In genomic region chr12:64612843-64613242, GRCh38 we compare ENCODE assay signal across 9 cellular contexts. TPM values are rescaled to one million over a fixed set of nuclear protein-coding genes. Genes with fewer than 3 reads are reported as not detected.
DNase-seq lines count a peak whose midpoint lies in the region; ATAC-seq and TF ChIP-seq lines count a peak whose summit lies in the region.
"Had no signal": no experiment of that assay in that cellular context is flagged by ENCODE, and none has a peak within 500 bp of the region (broad histone marks: within the 10 kb centered on the region; RNA-seq: fewer than 3 reads in every experiment).

No MANE protein-coding gene starts in this region.

- H3K4me1 Mint-ChIP-seq in Calu3 (ENCODE audit: low read depth, unreplicated experiment) = peaks cover 41% of the 10 kb centered on the region
- H3K4me1 Mint-ChIP-seq in central memory CD8-positive, alpha-beta T cell = peaks cover 54% of the 10 kb centered on the region
- peaks cover 15% of the 10 kb centered on the region for H3K4me1 Mint-ChIP-seq in progenitor cell of endocrine pancreas (ENCODE audit: low read depth)

- H3K27ac Mint-ChIP-seq in Calu3 (ENCODE audit: unreplicated experiment) (peak overlapping the region; percentile 71), progenitor cell of endocrine pancreas (no peak overlapping the region)
- peak overlapping the region; percentile 94 for H3K27ac Mint-ChIP-seq in central memory CD8-positive, alpha-beta T cell (ENCODE audit: low read depth)

- ATAC-seq in central memory CD8-positive, alpha-beta T cell (replicated peaks; ENCODE audit: extremely low read depth, poor library complexity, severe bottlenecking) = no peak
- no peak for ATAC-seq in GM18505 (IDR thresholded peaks at IDR 0.05; ENCODE audit: unreplicated experiment)

- DNase-seq in Calu3 = no peak
- DNase-seq in MM.1S = no peak
- DNase-seq in central memory CD8-positive, alpha-beta T cell (ENCODE audit: low spot score in 2 of 2) = no peak
- DNase-seq in progenitor cell of endocrine pancreas (ENCODE audit: low spot score, unreplicated experiment) = no peak
- DNase-seq in GM13977 (ENCODE audit: low spot score) = no peak
- no peak for DNase-seq in COLO668 (lab: John Stamatoyannopoulos, UW; ENCODE audit: unreplicated experiment)
- DNase-seq: brain microvascular endothelial cell had no signal

- no TSS peak for BruUV-seq in Calu3 (replicated peaks; lab: Mats Ljungman, UMichigan)

- H3K9me3 ChIP-seq in MM.1S (replicated peaks; ENCODE audit: insufficient read depth, low read length) = no peaks in the 10 kb centered on the region

- H3K4me2 ChIP-seq in MM.1S (ENCODE audit: low read depth, low read length) = peak overlapping the region; percentile 96; the same call in 1 of the 2 replicates

- peaks cover 38% of the 10 kb centered on the region for H3F3A ChIP-seq in MM.1S (ENCODE audit: insufficient read depth, low read length)

- peak overlapping the region; percentile 79 for H3K4me3 Mint-ChIP-seq in Calu3 (ENCODE audit: low read depth, unreplicated experiment)
- H3K4me3 Mint-ChIP-seq in central memory CD8-positive, alpha-beta T cell = peak overlapping the region; percentile 98
- H3K4me3 Mint-ChIP-seq in progenitor cell of endocrine pancreas (ENCODE audit: low read depth) = peak overlapping the region; percentile 40

- peaks cover 70% of the 10 kb centered on the region for H3K79me2 ChIP-seq in MM.1S (ENCODE audit: low read length)
- H3K79me2 ChIP-seq: parathyroid adenoma had no signal

- H4K20me1 ChIP-seq in MM.1S (ENCODE audit: insufficient read depth, low read length) = no peaks in the 10 kb centered on the region; the same call in 1 of the 2 replicates

- H3K36me3 Mint-ChIP-seq in Calu3 (ENCODE audit: insufficient read depth, unreplicated experiment) (peaks cover 94% of the 10 kb centered on the region), progenitor cell of endocrine pancreas (ENCODE audit: insufficient read depth) (no peaks in the 10 kb centered on the region)
- peaks cover 54% of the 10 kb centered on the region for H3K36me3 Mint-ChIP-seq in central memory CD8-positive, alpha-beta T cell (ENCODE audit: insufficient read depth)

- no peak overlapping the region for H3K9ac ChIP-seq in MM.1S (ENCODE audit: low read length)
- H3K9ac ChIP-seq: parathyroid adenoma had no signal

- no peak overlapping the region for H2AFZ ChIP-seq in MM.1S (ENCODE audit: low read length)
- H2AFZ ChIP-seq: parathyroid adenoma had no signal

- H3K27me3 Mint-ChIP-seq in Calu3 (ENCODE audit: unreplicated experiment) = no peaks in the 10 kb centered on the region
- H3K27me3 Mint-ChIP-seq in central memory CD8-positive, alpha-beta T cell = no peaks in the 10 kb centered on the region
- H3K27me3 Mint-ChIP-seq in progenitor cell of endocrine pancreas = no peaks in the 10 kb centered on the region

- no peaks in the 10 kb centered on the region for H3K9me2 ChIP-seq in MM.1S (replicated peaks; ENCODE audit: insufficient read depth, low read length)

- no peak overlapping the region for H3K4me3 ChIP-seq in MM.1S (ENCODE audit: low read length)

- no peaks in the 10 kb centered on the region for H3K4me1 ChIP-seq in MM.1S (ENCODE audit: low read length)

- H3K27me3 ChIP-seq in MM.1S (replicated peaks; ENCODE audit: insufficient read depth, low read length) = no peaks in the 10 kb centered on the region
- H3K27me3 ChIP-seq: brain microvascular endothelial cell had no signal

- H3K36me3 ChIP-seq in MM.1S (replicated peaks; ENCODE audit: insufficient read depth, low read length) = no peaks in the 10 kb centered on the region
- H3K36me3 ChIP-seq: brain microvascular endothelial cell had no signal

- no peak overlapping the region for H3K27ac ChIP-seq in MM.1S (ENCODE audit: low read length)
- H3K27ac ChIP-seq: brain microvascular endothelial cell, parathyroid adenoma had no signal

- no peak for TF ChIP-seq CTCF in Calu3 (IDR thresholded peaks at IDR 0.05; ENCODE audit: unreplicated experiment)
- TF ChIP-seq CTCF in MM.1S (IDR thresholded peaks at IDR 0.05; ENCODE audit: low read length) = no peak
- no peak for TF ChIP-seq CTCF in progenitor cell of endocrine pancreas (IDR thresholded peaks at IDR 0.05; ENCODE audit: unreplicated experiment)
- no peak for TF ChIP-seq CTCF in GM13977 (IDR thresholded peaks at IDR 0.05; ENCODE audit: extremely low read depth, insufficient read depth, missing control alignments)

- H3K9me3 Mint-ChIP-seq in Calu3 (ENCODE audit: low read depth, unreplicated experiment) (no peaks in the 10 kb centered on the region), progenitor cell of endocrine pancreas (ENCODE audit: low read depth) (no peaks in the 10 kb centered on the region)
- H3K9me3 Mint-ChIP-seq in central memory CD8-positive, alpha-beta T cell = no peaks in the 10 kb centered on the region

- CTCF ChIA-PET in Calu3 (lab: Charles Lee) = no interaction called here

- intact Hi-C loops in Calu3 (cut with micrococcal nuclease; ENCODE audit: unreplicated experiment) = no loop called here

- no peak for TF ChIP-seq POLR2A in GM18505 (IDR thresholded peaks at IDR 0.05; ENCODE audit: borderline replicate concordance, extremely low read depth, insufficient read depth, insufficient read length)

- in situ Hi-C loops in GM13977 (cut with MboI; ENCODE audit: low pct_unique_long_range_greater_than_20kb, low sequenced_read_pairs, unreplicated experiment) = no loop called here

RNA-seq across cellular contexts. Expression of gene RASSF3, which starts 2.5 kb away (rescaled TPM):
- total RNA-seq in Calu3 (2022) (162 and 179 TPM in 2 replicates), progenitor cell of endocrine pancreas (18.8 and 20.7 TPM in 2 replicates)

Comparison
In these comparisons a context has a peak if more than half of its experiments do, and no peak if none do; other contexts are left out.
1. H3K4me3 Mint-ChIP-seq: peak in every context shown above with its lines; median percentile 98 in central memory CD8-positive, alpha-beta T cell; 79 in Calu3; 40 in progenitor cell of endocrine pancreas.